8 cellular contexts compared by ENCODE assay signal in the genomic region with DNA sequence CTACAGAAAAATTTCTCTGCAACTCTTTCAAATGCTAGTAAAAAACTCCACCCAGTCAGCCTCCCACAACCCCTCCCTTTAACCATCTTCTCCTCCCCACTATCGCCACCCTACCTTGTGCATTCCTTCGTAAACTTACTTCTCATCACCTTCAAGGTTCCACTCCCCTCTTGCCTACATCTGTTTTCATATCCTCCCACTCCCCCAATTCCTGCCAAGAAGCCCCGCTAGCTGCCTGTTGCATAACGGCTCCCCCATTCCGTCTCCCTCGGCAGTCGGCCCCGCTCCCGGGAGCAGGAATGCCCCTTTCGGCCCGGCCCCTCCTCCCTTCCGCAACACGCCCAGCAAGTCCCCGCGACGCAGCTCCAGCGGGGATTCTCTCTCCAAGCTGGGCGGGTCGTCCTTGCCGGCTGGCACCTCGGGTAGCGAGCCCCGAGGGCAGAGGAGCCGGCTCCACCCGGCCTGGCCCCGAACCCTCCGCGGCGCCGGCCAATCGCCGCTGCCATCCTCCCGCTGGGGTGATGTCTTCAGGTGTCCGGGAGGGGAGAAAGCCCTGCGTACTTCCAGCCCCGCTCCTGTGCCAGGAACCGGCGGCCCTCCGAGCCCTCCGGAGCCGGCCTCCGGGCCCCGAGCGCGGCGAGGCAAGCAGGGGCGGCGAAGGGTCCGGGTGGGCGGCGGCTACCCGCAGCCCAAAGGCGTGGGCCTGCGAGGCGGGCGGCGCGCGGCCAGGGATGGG. TPM values are rescaled to one million over a fixed set of nuclear protein-coding genes. Genes with fewer than 3 reads are reported as not detected.
DNase-seq lines count a peak whose midpoint lies in the region; ATAC-seq, FAIRE-seq and TF ChIP-seq lines count a peak whose summit lies in the region.

No MANE protein-coding gene starts in this region.

- POLR2A ChIA-PET in A549 (lab: Yijun Ruan, JAX): interaction anchor here (1.0 kb wide), 1 partner anchor 33 kb away, joined by 3 read pairs; no protein-coding TSS in a partner anchor

- no peak for FAIRE-seq in A549 (lab: Jason Lieb, UNC)

- intact Hi-C loops in dorsolateral prefrontal cortex (cut with DNase I): loop anchor here (10.0 kb wide), 4 partner anchors 82 to 238 kb away; partner anchors contain the start of genes AP1G1 (in 1 of the 2), IST1 (in 1 of the 2), ZNF19 (in 1 of the 2) and ZNF821 (in 1 of the 2)
- intact Hi-C loops in lower leg skin (cut with DNase I; ENCODE audit: low total_unique reads): no loop called here

- TF ChIP-seq POLR2A in A549 (IDR thresholded peaks at IDR 0.05; ENCODE audit: low read length) (peak; percentile 48), lower leg skin (IDR thresholded peaks at IDR 0.05) (no peak)

- TF ChIP-seq CTCF in A549 (IDR thresholded peaks at IDR 0.05): no peak
- TF ChIP-seq CTCF in dorsolateral prefrontal cortex (IDR thresholded peaks at IDR 0.05 in 54 of 56, conservative IDR thresholded peaks at IDR 0.05 in 2 of 56; ENCODE audit: low read depth in 1 of 56, partially characterized antibody in 56 of 56): peak in 1 of 56 donors; percentile 1
- no peak for TF ChIP-seq CTCF in lower leg skin (IDR thresholded peaks at IDR 0.05)

- peak overlapping the region; percentile 84 for H3K4me2 ChIP-seq in A549

- H3K27me3 ChIP-seq in dorsolateral prefrontal cortex: no peaks in the 10 kb centered on the region

- peak; percentile 90 to 91 for ATAC-seq in A549
- ATAC-seq in GM18511 (IDR thresholded peaks at IDR 0.05; ENCODE audit: unreplicated experiment): peak; percentile 46
- peak; percentile 37 for ATAC-seq in HG02981 (IDR thresholded peaks at IDR 0.05; ENCODE audit: unreplicated experiment)

- DNase-seq in A549 (ENCODE audit: low read depth in 1 of 2, low spot score in 1 of 2) (peak; percentile 77 to 88), NCI-H345 (lab: John Stamatoyannopoulos, UW) (peak; percentile 57), dorsolateral prefrontal cortex (peak in 7 of 10 donors; percentile 37 to 76 (median 54)), lower leg skin (ENCODE audit: low spot score in 2 of 2) (peak; percentile 35 to 95)
- peak; percentile 29 to 30 for DNase-seq in activated CD4-positive, alpha-beta T cell treated with anti-CD3 and anti-CD28 coated beads, Interleukin-2, amount 50 U/mL, for 4 hours
- DNase-seq in stimulated activated CD4-positive, alpha-beta T cell treated with anti-CD3 and anti-CD28 coated beads, TNF-alpha, amount 100 ng/mL, for 1 hour (ENCODE audit: low read depth in 3 of 3, low spot score in 1 of 3): peak in 2 of 3 donors; percentile 4 to 37

- no peaks in the 10 kb centered on the region for H3K9me3 ChIP-seq in A549

- H3K4me1 ChIP-seq in A549: peaks cover 16% of the 10 kb centered on the region

- CTCF ChIA-PET in A549 (lab: Yijun Ruan, JAX): interaction anchor here (0.6 to 1.2 kb wide), 3 partner anchors 62 to 239 kb away, joined by 3 to 5 read pairs (median 4); no protein-coding TSS in a partner anchor

- H3K4me3 ChIP-seq in A549 (peak overlapping the region; percentile 76), dorsolateral prefrontal cortex (peak overlapping the region; percentile 59 to 98 (median 86)), lower leg skin (ENCODE audit: low read depth, poor library complexity, severe bottlenecking) (peak overlapping the region; percentile 84)

- peak overlapping the region; percentile 83 to 97 for H3K27ac ChIP-seq in A549
- H3K27ac ChIP-seq in dorsolateral prefrontal cortex: peak overlapping the region in 58 of 59 donors; percentile 12 to 94 (median 84)

- no peak for TF ChIP-seq RAD21 in A549 (conservative IDR thresholded peaks at IDR 0.05 in 1 of 2, IDR thresholded peaks at IDR 0.05 in 1 of 2)

- TF ChIP-seq EP300 in A549 (IDR thresholded peaks at IDR 0.05): no peak

- 2% methylated on average over 19 of the region's 59 CpGs for WGBS in A549 (ENCODE audit: missing lambda C conversion rate)
- 0 to 1% methylated on average over 33 to 48 of the region's 59 CpGs for WGBS in lower leg skin, 2 donors

TF ChIP-seq in A549, 52 proteins besides CTCF, POLR2A, EP300 and RAD21:
- TF ChIP-seq JUN (IDR thresholded peaks at IDR 0.05): peak; percentile 20 to 54; a peak in 3 of 5 replicates
- TF ChIP-seq ZFP36 (IDR thresholded peaks at IDR 0.05; ENCODE audit: borderline replicate concordance, partially characterized antibody): no peak
- peak; percentile 78 for TF ChIP-seq PHF8 (IDR thresholded peaks at IDR 0.05; ENCODE audit: borderline replicate concordance, low read depth)
- TF ChIP-seq MAX (IDR thresholded peaks at IDR 0.05): peak; percentile 68; the same call in 1 of the 2 replicates
- TF ChIP-seq ESRRA (IDR thresholded peaks at IDR 0.05; ENCODE audit: borderline replicate concordance, low read length): no peak
- TF ChIP-seq CEBPB (IDR thresholded peaks at IDR 0.05): peak; percentile 43 to 75; a peak in 3 of 4 replicates
TF ChIP-seq in A549: peak in this region for 4.

RNA-seq across cellular contexts. Expression of gene PHLPP2, which starts 1.5 kb away (rescaled TPM):
- 11.3 and 12.6 TPM in 2 replicates for polyA plus RNA-seq in A549 (2011; rRNA removed)
- 5.3 and 6.5 TPM in 2 replicates for polyA plus RNA-seq in A549 (2012; cell fraction: cytosol; rRNA removed)
- polyA plus RNA-seq in A549 (2012; cell fraction: nucleus; rRNA removed): 7.4 and 8.8 TPM in 2 replicates
- 7.9 to 8.2 TPM (median 8.0 TPM) in 3 replicates for polyA plus RNA-seq in A549 (2017; fragmentation: RNase III; extraction: RNeasy Plus Mini Kit Qiagen cat#74134 plus additional on column Dnase treatment)
- 27.6 and 29.4 TPM in 2 replicates for polyA minus RNA-seq in A549 (2011; rRNA and poly(A)+ RNA removed)
- total RNA-seq in dorsolateral prefrontal cortex: 10 to 100 TPM; 20.7 to 60.6 (median 39.9) TPM
- 1 to 10 TPM; 2.0 to 4.9 (median 4.1) TPM for total RNA-seq in lower leg skin

Comparison
In these comparisons a context has a peak if more than half of its experiments do, and no peak if none do; other contexts are left out.
1. Peak in every context shown above with its lines: DNase-seq, ATAC-seq, H3K4me3 ChIP-seq and H3K27ac ChIP-seq.
2. ATAC-seq: peak in every context shown above with its lines; median percentile 90 in A549; 46 in GM18511; 37 in HG02981.
3. DNase-seq: peak in every context shown above with its lines; median percentile 82 in A549; 65 in lower leg skin; 57 in NCI-H345; 54 in dorsolateral prefrontal cortex; 30 in activated CD4-positive, alpha-beta T cell treated with anti-CD3 and anti-CD28 coated beads, Interleukin-2, amount 50 U/mL, for 4 hours; 20 in stimulated activated CD4-positive, alpha-beta T cell treated with anti-CD3 and anti-CD28 coated beads, TNF-alpha, amount 100 ng/mL, for 1 hour.